ENCODE assay signal across 1 cellular context in genomic region chr11:120248551-120249278, GRCh38.
TF ChIP-seq lines count a peak whose summit lies in the region.

No MANE protein-coding gene starts in this region.

TF ChIP-seq in GM12878, 131 proteins besides CTCF, POLR2A, EP300 and RAD21 (continued from another document and continues in another):
- no peak for TF ChIP-seq REST (IDR thresholded peaks at IDR 0.05; ENCODE audit: low read depth, low read length)
- no peak for TF ChIP-seq TCF3 (IDR thresholded peaks at IDR 0.05; ENCODE audit: borderline replicate concordance, insufficient read depth, low read depth, low read length)
- TF ChIP-seq MYB (IDR thresholded peaks at IDR 0.05; ENCODE audit: borderline replicate concordance, low read depth, low read length) = peak; percentile 58; the same call in 1 of the 2 replicates
- TF ChIP-seq SUZ12 (IDR thresholded peaks at IDR 0.05; ENCODE audit: unreplicated experiment) = no peak
- TF ChIP-seq BMI1 (IDR thresholded peaks at IDR 0.05; ENCODE audit: borderline replicate concordance) = peak; percentile 81
- TF ChIP-seq KLF5 (IDR thresholded peaks at IDR 0.05; ENCODE audit: partially characterized antibody) = no peak
- peak; percentile 7; the same call in 1 of the 2 replicates for TF ChIP-seq ZNF384 (IDR thresholded peaks at IDR 0.05; ENCODE audit: borderline replicate concordance, low read depth, low read length)
- TF ChIP-seq, protein P1, sequence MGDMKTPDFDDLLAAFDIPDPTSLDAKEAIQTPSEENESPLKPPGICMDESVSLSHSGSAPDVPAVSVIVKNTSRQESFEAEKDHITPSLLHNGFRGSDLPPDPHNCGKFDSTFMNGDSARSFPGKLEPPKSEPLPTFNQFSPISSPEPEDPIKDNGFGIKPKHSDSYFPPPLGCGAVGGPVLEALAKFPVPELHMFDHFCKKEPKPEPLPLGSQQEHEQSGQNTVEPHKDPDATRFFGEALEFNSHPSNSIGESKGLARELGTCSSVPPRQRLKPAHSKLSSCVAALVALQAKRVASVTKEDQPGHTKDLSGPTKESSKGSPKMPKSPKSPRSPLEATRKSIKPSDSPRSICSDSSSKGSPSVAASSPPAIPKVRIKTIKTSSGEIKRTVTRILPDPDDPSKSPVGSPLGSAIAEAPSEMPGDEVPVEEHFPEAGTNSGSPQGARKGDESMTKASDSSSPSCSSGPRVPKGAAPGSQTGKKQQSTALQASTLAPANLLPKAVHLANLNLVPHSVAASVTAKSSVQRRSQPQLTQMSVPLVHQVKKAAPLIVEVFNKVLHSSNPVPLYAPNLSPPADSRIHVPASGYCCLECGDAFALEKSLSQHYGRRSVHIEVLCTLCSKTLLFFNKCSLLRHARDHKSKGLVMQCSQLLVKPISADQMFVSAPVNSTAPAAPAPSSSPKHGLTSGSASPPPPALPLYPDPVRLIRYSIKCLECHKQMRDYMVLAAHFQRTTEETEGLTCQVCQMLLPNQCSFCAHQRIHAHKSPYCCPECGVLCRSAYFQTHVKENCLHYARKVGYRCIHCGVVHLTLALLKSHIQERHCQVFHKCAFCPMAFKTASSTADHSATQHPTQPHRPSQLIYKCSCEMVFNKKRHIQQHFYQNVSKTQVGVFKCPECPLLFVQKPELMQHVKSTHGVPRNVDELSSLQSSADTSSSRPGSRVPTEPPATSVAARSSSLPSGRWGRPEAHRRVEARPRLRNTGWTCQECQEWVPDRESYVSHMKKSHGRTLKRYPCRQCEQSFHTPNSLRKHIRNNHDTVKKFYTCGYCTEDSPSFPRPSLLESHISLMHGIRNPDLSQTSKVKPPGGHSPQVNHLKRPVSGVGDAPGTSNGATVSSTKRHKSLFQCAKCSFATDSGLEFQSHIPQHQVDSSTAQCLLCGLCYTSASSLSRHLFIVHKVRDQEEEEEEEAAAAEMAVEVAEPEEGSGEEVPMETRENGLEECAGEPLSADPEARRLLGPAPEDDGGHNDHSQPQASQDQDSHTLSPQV (IDR thresholded peaks at IDR 0.05) = no peak; the same call in 1 of the 2 replicates
- peak; percentile 86 for TF ChIP-seq ATF7 (IDR thresholded peaks at IDR 0.05; ENCODE audit: low read depth)
- TF ChIP-seq POLR2AphosphoS5 (IDR thresholded peaks at IDR 0.05; ENCODE audit: low read length) = no peak
- peak; percentile 67; the same call in 1 of the 2 replicates for TF ChIP-seq PAX5 (IDR thresholded peaks at IDR 0.05; ENCODE audit: borderline replicate concordance, low read depth, low read length)
- TF ChIP-seq, protein P2, sequence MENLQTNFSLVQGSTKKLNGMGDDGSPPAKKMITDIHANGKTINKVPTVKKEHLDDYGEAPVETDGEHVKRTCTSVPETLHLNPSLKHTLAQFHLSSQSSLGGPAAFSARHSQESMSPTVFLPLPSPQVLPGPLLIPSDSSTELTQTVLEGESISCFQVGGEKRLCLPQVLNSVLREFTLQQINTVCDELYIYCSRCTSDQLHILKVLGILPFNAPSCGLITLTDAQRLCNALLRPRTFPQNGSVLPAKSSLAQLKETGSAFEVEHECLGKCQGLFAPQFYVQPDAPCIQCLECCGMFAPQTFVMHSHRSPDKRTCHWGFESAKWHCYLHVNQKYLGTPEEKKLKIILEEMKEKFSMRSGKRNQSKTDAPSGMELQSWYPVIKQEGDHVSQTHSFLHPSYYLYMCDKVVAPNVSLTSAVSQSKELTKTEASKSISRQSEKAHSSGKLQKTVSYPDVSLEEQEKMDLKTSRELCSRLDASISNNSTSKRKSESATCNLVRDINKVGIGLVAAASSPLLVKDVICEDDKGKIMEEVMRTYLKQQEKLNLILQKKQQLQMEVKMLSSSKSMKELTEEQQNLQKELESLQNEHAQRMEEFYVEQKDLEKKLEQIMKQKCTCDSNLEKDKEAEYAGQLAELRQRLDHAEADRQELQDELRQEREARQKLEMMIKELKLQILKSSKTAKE (IDR thresholded peaks at IDR 0.05; ENCODE audit: low read depth, poor library complexity, severe bottlenecking) = peak; percentile 81
- TF ChIP-seq USF1 (IDR thresholded peaks at IDR 0.05; ENCODE audit: borderline replicate concordance, extremely low read length, insufficient read depth, low read depth, low read length) = no peak
- peak; percentile 82; the same call in 1 of the 2 replicates for TF ChIP-seq MTA3 (IDR thresholded peaks at IDR 0.05; ENCODE audit: borderline replicate concordance, low read length)
- peak; percentile 73 for TF ChIP-seq GATAD2B (conservative IDR thresholded peaks at IDR 0.05; ENCODE audit: low read depth)
- no peak for TF ChIP-seq KAT2A (conservative IDR thresholded peaks at IDR 0.05; ENCODE audit: control insufficient read depth, low read depth, low read length)
- TF ChIP-seq SPI1 (IDR thresholded peaks at IDR 0.05; ENCODE audit: borderline replicate concordance, insufficient read depth, low read depth, low read length) = no peak
- TF ChIP-seq BACH1 (IDR thresholded peaks at IDR 0.05; ENCODE audit: borderline replicate concordance) = peak; percentile 61; the same call in 1 of the 2 replicates
- no peak for TF ChIP-seq POLR2AphosphoS2 (IDR thresholded peaks at IDR 0.05; ENCODE audit: low read depth, low read length)
- no peak for TF ChIP-seq ZSCAN29 (IDR thresholded peaks at IDR 0.05)
- TF ChIP-seq TCF12 (IDR thresholded peaks at IDR 0.05; ENCODE audit: low read depth, low read length) = 0 out of 2 replicates have a peak, but pooled peaks have one; percentile 40
- TF ChIP-seq NR2F1 (conservative IDR thresholded peaks at IDR 0.05) = peak; percentile 76
- peak; percentile 24 for TF ChIP-seq SMAD1 (IDR thresholded peaks at IDR 0.05; ENCODE audit: low read depth, partially characterized antibody)
- peak; percentile 99 for TF ChIP-seq MTA2 (IDR thresholded peaks at IDR 0.05; ENCODE audit: low read depth)
- TF ChIP-seq, protein P3, sequence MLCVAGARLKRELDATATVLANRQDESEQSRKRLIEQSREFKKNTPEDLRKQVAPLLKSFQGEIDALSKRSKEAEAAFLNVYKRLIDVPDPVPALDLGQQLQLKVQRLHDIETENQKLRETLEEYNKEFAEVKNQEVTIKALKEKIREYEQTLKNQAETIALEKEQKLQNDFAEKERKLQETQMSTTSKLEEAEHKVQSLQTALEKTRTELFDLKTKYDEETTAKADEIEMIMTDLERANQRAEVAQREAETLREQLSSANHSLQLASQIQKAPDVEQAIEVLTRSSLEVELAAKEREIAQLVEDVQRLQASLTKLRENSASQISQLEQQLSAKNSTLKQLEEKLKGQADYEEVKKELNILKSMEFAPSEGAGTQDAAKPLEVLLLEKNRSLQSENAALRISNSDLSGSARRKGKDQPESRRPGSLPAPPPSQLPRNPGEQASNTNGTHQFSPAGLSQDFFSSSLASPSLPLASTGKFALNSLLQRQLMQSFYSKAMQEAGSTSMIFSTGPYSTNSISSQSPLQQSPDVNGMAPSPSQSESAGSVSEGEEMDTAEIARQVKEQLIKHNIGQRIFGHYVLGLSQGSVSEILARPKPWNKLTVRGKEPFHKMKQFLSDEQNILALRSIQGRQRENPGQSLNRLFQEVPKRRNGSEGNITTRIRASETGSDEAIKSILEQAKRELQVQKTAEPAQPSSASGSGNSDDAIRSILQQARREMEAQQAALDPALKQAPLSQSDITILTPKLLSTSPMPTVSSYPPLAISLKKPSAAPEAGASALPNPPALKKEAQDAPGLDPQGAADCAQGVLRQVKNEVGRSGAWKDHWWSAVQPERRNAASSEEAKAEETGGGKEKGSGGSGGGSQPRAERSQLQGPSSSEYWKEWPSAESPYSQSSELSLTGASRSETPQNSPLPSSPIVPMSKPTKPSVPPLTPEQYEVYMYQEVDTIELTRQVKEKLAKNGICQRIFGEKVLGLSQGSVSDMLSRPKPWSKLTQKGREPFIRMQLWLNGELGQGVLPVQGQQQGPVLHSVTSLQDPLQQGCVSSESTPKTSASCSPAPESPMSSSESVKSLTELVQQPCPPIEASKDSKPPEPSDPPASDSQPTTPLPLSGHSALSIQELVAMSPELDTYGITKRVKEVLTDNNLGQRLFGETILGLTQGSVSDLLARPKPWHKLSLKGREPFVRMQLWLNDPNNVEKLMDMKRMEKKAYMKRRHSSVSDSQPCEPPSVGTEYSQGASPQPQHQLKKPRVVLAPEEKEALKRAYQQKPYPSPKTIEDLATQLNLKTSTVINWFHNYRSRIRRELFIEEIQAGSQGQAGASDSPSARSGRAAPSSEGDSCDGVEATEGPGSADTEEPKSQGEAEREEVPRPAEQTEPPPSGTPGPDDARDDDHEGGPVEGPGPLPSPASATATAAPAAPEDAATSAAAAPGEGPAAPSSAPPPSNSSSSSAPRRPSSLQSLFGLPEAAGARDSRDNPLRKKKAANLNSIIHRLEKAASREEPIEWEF (IDR thresholded peaks at IDR 0.05; ENCODE audit: insufficient replicate concordance, low read depth, low read length) = peak; percentile 40
- TF ChIP-seq CHD2 (IDR thresholded peaks at IDR 0.05; ENCODE audit: borderline replicate concordance, low read depth, low read length) = peak; percentile 38; the same call in 1 of the 2 replicates
- peak in 1 of 2 experiments; percentile 73; a peak in 1 of 4 replicates for TF ChIP-seq ETV6 (conservative IDR thresholded peaks at IDR 0.05 in 1 of 2, IDR thresholded peaks at IDR 0.05 in 1 of 2; ENCODE audit: borderline replicate concordance in 1 of 2, low read depth in 1 of 2)
- peak; percentile 98 for TF ChIP-seq MEF2B (IDR thresholded peaks at IDR 0.05; ENCODE audit: partially characterized antibody, poor library complexity, severe bottlenecking)
- TF ChIP-seq PML (IDR thresholded peaks at IDR 0.05; ENCODE audit: low read length) = 0 out of 2 replicates have a peak, but pooled peaks have one; percentile 52
- TF ChIP-seq RELA (IDR thresholded peaks at IDR 0.05; ENCODE audit: borderline replicate concordance, partially characterized antibody) = peak; percentile 60
- TF ChIP-seq EED (IDR thresholded peaks at IDR 0.05; ENCODE audit: low read depth) = peak; percentile 84
- TF ChIP-seq STAT3 (IDR thresholded peaks at IDR 0.05; ENCODE audit: low read depth, low read length) = peak; percentile 54; the same call in 1 of the 2 replicates
- peak; percentile 93 for TF ChIP-seq RUNX3 (IDR thresholded peaks at IDR 0.05; ENCODE audit: low read length)
- 0 out of 4 replicates have a peak, but pooled peaks of 1 of the 2 experiments have one; percentile 49 for TF ChIP-seq CEBPB (IDR thresholded peaks at IDR 0.05; ENCODE audit: borderline replicate concordance in 1 of 2, low read depth in 2 of 2, low read length in 2 of 2)
- TF ChIP-seq CREM (IDR thresholded peaks at IDR 0.05; ENCODE audit: low read depth) = peak; percentile 59; the same call in 1 of the 2 replicates
- TF ChIP-seq IKZF2 (IDR thresholded peaks at IDR 0.05) = peak; percentile 99
- no peak for TF ChIP-seq ZZZ3 (IDR thresholded peaks at IDR 0.05; ENCODE audit: control insufficient read depth, insufficient read length, low read depth)
- TF ChIP-seq ESRRA (IDR thresholded peaks at IDR 0.05; ENCODE audit: low read length) = no peak
- peak; percentile 52; the same call in 1 of the 2 replicates for TF ChIP-seq ZNF217 (IDR thresholded peaks at IDR 0.05)
- TF ChIP-seq, protein P4, sequence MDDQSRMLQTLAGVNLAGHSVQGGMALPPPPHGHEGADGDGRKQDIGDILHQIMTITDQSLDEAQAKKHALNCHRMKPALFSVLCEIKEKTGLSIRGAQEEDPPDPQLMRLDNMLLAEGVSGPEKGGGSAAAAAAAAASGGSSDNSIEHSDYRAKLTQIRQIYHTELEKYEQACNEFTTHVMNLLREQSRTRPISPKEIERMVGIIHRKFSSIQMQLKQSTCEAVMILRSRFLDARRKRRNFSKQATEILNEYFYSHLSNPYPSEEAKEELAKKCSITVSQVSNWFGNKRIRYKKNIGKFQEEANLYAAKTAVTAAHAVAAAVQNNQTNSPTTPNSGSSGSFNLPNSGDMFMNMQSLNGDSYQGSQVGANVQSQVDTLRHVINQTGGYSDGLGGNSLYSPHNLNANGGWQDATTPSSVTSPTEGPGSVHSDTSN (IDR thresholded peaks at IDR 0.05; ENCODE audit: insufficient replicate concordance, low read depth, low read length) = no peak
- no peak for TF ChIP-seq RB1 (IDR thresholded peaks at IDR 0.05; ENCODE audit: borderline replicate concordance)
